18 cellular contexts compared by ENCODE assay signal in genomic region chr11:44199816-44200215, GRCh38.
"Had no signal": no experiment of that assay in that cellular context is flagged by ENCODE, and none has a peak within 500 bp of the region (broad histone marks: within the 10 kb centered on the region; RNA-seq: fewer than 3 reads in every experiment).

No MANE protein-coding gene starts in this region.

- H3K27me3 Mint-ChIP-seq: activated naive CD8-positive, alpha-beta T cell; effector memory CD8-positive, alpha-beta T cell had no signal

- H3K27ac ChIP-seq: cardiac muscle cell, esophagus squamous epithelium, lower lobe of right lung, neutrophil, tibial artery, WERI-Rb-1 had no signal

- H3K9me3 Mint-ChIP-seq: effector memory CD8-positive, alpha-beta T cell; natural killer cell had no signal

- H3K27ac Mint-ChIP-seq: activated naive CD8-positive, alpha-beta T cell; effector memory CD8-positive, alpha-beta T cell; natural killer cell had no signal

- H3K4me3 ChIP-seq: cardiac muscle cell, esophagus squamous epithelium, lower lobe of right lung, tibial artery had no signal

- H3K9me3 ChIP-seq: lower lobe of right lung, neutrophil, tibial artery had no signal

- H3K36me3 ChIP-seq: cardiac muscle cell, neutrophil had no signal

- H3K4me3 Mint-ChIP-seq: activated naive CD8-positive, alpha-beta T cell; effector memory CD8-positive, alpha-beta T cell; natural killer cell had no signal

- DNase-seq: activated CD4-positive, alpha-beta T cell treated with anti-CD3 and anti-CD28 coated beads, Interleukin-2, amount 50 U/mL, for 48 hours; amniotic stem cell; effector memory CD8-positive, alpha-beta T cell; esophagus squamous epithelium; foreskin fibroblast; islet precursor cell; lower lobe of right lung; natural killer cell; retina; stimulated activated CD4-positive, alpha-beta T cell treated with anti-CD3 and anti-CD28 coated beads, Interleukin-12 subunit alpha, Interleukin-12 subunit beta, amount 100 ng/mL, for 4 hours; stimulated activated CD4-positive, alpha-beta T cell treated with anti-CD3 and anti-CD28 coated beads, Interleukin-1b, Interleukin-23, amount 100 ng/mL, for 48 hours; stimulated activated CD8-positive, alpha-beta memory T cell treated with anti-CD3 and anti-CD28 coated beads, Interleukin-4, amount 100 ng/mL, for 48 hours; stimulated activated naive CD4-positive, alpha-beta T cell treated with Interleukin-2 at 50 U/mL for 16 hours; tibial artery; WERI-Rb-1 had no signal

- H3K4me1 ChIP-seq: lower lobe of right lung, tibial artery had no signal

- H3K27me3 ChIP-seq: cardiac muscle cell, esophagus squamous epithelium, neutrophil, tibial artery had no signal
